In genomic region chr6:347951-348859, GRCh38 we compare ENCODE assay signal across 1 cellular context.
TF ChIP-seq lines count a peak whose summit lies in the region.

No MANE protein-coding gene starts in this region.

TF ChIP-seq in GM12878, 131 proteins besides CTCF, POLR2A, EP300 and RAD21 (continued from another document):
- TF ChIP-seq PBX3 (IDR thresholded peaks at IDR 0.05; ENCODE audit: insufficient replicate concordance, low read depth, low read length) = no peak
- no peak for TF ChIP-seq STAT1 (conservative IDR thresholded peaks at IDR 0.05)
- TF ChIP-seq NFXL1 (IDR thresholded peaks at IDR 0.05; ENCODE audit: borderline replicate concordance) = no peak
- no peak for TF ChIP-seq ZBTB11 (CRISPR knock-in tag; IDR thresholded peaks at IDR 0.05)
- TF ChIP-seq BHLHE40 (IDR thresholded peaks at IDR 0.05; ENCODE audit: borderline replicate concordance in 1 of 2, low read depth in 2 of 2, low read length in 1 of 2) = no peak
- no peak for TF ChIP-seq PAX5 (IDR thresholded peaks at IDR 0.05; ENCODE audit: borderline replicate concordance, low read depth, low read length)
- TF ChIP-seq MYC (IDR thresholded peaks at IDR 0.05; ENCODE audit: insufficient read depth, insufficient read length, insufficient replicate concordance, low read length, severe bottlenecking) = no peak
- TF ChIP-seq SMARCA5 (IDR thresholded peaks at IDR 0.05) = no peak
- TF ChIP-seq SIN3A (IDR thresholded peaks at IDR 0.05; ENCODE audit: low read depth, low read length) = no peak
- no peak for TF ChIP-seq EED (IDR thresholded peaks at IDR 0.05; ENCODE audit: low read depth)
